ENCODE assay signal across 8 cellular contexts in the genomic region with DNA sequence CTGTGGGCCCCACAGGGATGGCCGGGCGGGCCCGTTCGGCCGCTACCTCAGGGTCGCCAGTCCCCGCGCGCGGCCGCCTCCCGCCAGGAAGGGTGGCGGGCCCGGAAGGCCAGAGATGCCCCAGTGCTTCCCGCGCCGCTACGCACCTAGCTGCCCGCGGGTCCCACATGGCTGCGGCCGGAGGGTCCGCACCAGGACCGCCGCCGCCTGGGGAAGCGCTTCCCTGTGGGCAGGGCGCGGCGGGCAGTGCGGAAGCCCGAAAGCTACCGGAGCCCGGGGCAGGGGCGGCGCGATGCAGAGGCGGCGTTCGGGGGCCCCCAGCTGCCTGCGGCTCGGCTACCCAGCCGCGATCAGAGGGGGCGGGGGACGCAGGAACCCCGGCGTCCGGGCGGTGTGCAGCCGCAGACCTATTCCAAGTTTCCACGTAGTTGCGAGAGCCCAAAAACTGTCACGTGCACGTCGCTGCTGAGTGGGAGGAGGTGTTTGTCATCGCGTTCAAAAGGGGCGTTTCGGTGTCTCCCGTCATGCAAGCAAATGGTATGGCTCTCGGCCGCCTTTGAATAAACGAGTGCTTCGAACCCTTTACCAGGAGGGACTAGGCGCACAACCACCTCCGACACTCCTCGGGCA. TPM values are rescaled to one million over a fixed set of nuclear protein-coding genes. Genes with fewer than 3 reads are reported as not detected.
DNase-seq lines count a peak whose midpoint lies in the region; ATAC-seq and TF ChIP-seq lines count a peak whose summit lies in the region.

A gene (minus strand): TSS at position 414 of the 630 bp plus-strand sequence. CDS start 245 bp downstream, at position 169.

- H3K79me2 ChIP-seq in OCI-LY1 (ENCODE audit: insufficient read depth, low read length), result peaks cover 12% of the 10 kb centered on the region

- H3K27me3 ChIP-seq in OCI-LY1 (ENCODE audit: insufficient read depth, low read length), result no peaks in the 10 kb centered on the region

- DNase-seq in activated gamma-delta T cell (lab: John Stamatoyannopoulos, UW) (peak; percentile 74), glomerular endothelial cell (ENCODE audit: extremely low read depth, low read depth, low spot score) (no peak), osteocyte (ENCODE audit: extremely low spot score, unreplicated experiment) (peak; percentile 86), NCI-H128 (lab: John Stamatoyannopoulos, UW; ENCODE audit: unreplicated experiment) (no peak)

- ATAC-seq in GM18519 (IDR thresholded peaks at IDR 0.05; ENCODE audit: low FRiP score, unreplicated experiment) (peak; percentile 71), HG02885 (IDR thresholded peaks at IDR 0.05; ENCODE audit: poor library complexity, unreplicated experiment) (peak; percentile 75)

- H2AFZ ChIP-seq in OCI-LY1 (ENCODE audit: low read length), result peak within 1 kb of the TSS; percentile 76

- H3K36me3 Mint-ChIP-seq in osteocyte (ENCODE audit: unreplicated experiment), result peaks cover 3% of the 10 kb centered on the region

- H3K27ac ChIP-seq in OCI-LY1 (ENCODE audit: low read depth, low read length, poor library complexity, severe bottlenecking) (peak within 1 kb of the TSS; percentile 49), temporal lobe (ENCODE audit: low read depth, low read length) (peak within 1 kb of the TSS; percentile 17)

- H3K27ac Mint-ChIP-seq in osteocyte (ENCODE audit: unreplicated experiment), result peak within 1 kb of the TSS; percentile 85

- H3K36me3 ChIP-seq in OCI-LY1 (ENCODE audit: insufficient read depth, low read length), result no peaks in the 10 kb centered on the region

- no peaks in the 10 kb centered on the region for H3K9me2 ChIP-seq in OCI-LY1 (ENCODE audit: low read depth, low read length)

- peaks cover 6% of the 10 kb centered on the region; the same call in 1 of the 2 replicates for H3K9me3 ChIP-seq in OCI-LY1 (ENCODE audit: low read length)

- no peaks in the 10 kb centered on the region for H3F3A ChIP-seq in OCI-LY1 (ENCODE audit: insufficient read depth, low read length)

- no peaks in the 10 kb centered on the region for H4K20me1 ChIP-seq in OCI-LY1 (ENCODE audit: insufficient read depth, low read length)

- peak within 1 kb of the TSS; percentile 84 for H3K4me3 Mint-ChIP-seq in osteocyte (ENCODE audit: unreplicated experiment)

- H3K9me3 Mint-ChIP-seq in osteocyte (ENCODE audit: unreplicated experiment), result peaks cover 6% of the 10 kb centered on the region

- TF ChIP-seq CTCF in OCI-LY1 (IDR thresholded peaks at IDR 0.05; ENCODE audit: low read length) (no peak), osteocyte (IDR thresholded peaks at IDR 0.05) (no peak)

- peak within 1 kb of the TSS; percentile 78 for H3K4me3 ChIP-seq in OCI-LY1 (ENCODE audit: low read depth, low read length, poor library complexity, severe bottlenecking)

- H3K27me3 Mint-ChIP-seq in osteocyte (ENCODE audit: unreplicated experiment), result no peaks in the 10 kb centered on the region

- H3K4me1 ChIP-seq in OCI-LY1 (ENCODE audit: insufficient read depth, low read length, severe bottlenecking), result peaks cover 23% of the 10 kb centered on the region

- H3K9ac ChIP-seq in OCI-LY1 (ENCODE audit: low read length), result peak within 1 kb of the TSS; percentile 82

- H3K4me1 Mint-ChIP-seq in osteocyte (ENCODE audit: unreplicated experiment), result peaks cover 8% of the 10 kb centered on the region

- H3K4me2 ChIP-seq in OCI-LY1 (ENCODE audit: low read length), result peak within 1 kb of the TSS; percentile 71

RNA-seq across cellular contexts. Expression of the gene that starts here (rescaled TPM):
- total RNA-seq in glomerular endothelial cell (9.9 and 16.8 TPM in 2 replicates), osteocyte (24.9 and 26.1 TPM in 2 replicates), temporal lobe (8.1 TPM)

Comparison
In these comparisons a context has a peak if more than half of its experiments do, and no peak if none do; other contexts are left out.
1. DNase-seq: peak in activated gamma-delta T cell (single experiment) and osteocyte (single experiment); none in glomerular endothelial cell (single experiment) and NCI-H128 (single experiment).